In the genomic region with DNA sequence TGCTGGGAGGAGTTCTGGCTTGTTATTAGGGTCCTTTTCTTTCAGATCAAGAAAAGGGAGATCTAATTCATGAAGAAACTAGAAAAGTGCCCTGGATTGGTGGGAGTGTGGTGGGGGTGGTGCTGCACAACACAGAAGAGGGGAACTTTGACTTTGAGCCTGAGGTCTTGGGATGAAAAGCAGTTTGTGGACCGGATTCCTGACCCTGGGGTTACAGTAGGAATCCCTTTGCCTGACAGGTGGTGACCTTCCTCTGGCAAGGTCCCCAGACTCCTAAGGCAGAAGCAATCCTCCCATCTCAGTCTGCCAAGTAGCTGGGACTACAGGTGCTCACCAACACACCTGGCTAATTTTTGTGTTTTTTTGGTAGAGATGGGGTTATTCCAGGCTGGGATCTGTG, we compare ENCODE assay signal across 1 cellular context.
A peak's percentile ranks its signal among the peaks of the same experiment; 100 is the strongest.
TF ChIP-seq lines count a peak whose summit lies in the region.

No MANE protein-coding gene starts in this region.

TF ChIP-seq in HepG2, 621 proteins besides CTCF, POLR2A, EP300 and RAD21 (continued from another document and continues in another):
- TF ChIP-seq ZBTB40 (IDR thresholded peaks at IDR 0.05), result no peak
- TF ChIP-seq ZBTB40 (CRISPR knock-in tag; IDR thresholded peaks at IDR 0.05), result no peak
- TF ChIP-seq ZNF589 (CRISPR knock-in tag; conservative IDR thresholded peaks at IDR 0.05), result no peak
- peak; percentile 67 for TF ChIP-seq HDAC2 (CRISPR knock-in tag; IDR thresholded peaks at IDR 0.05)
- 0 out of 2 replicates have a peak, but pooled peaks have one; percentile 25 for TF ChIP-seq ERF (CRISPR knock-in tag; IDR thresholded peaks at IDR 0.05)
- TF ChIP-seq ZBTB38 (CRISPR knock-in tag; IDR thresholded peaks at IDR 0.05), result 0 out of 2 replicates have a peak, but pooled peaks have one; percentile 51
- peak; percentile 95 for TF ChIP-seq ESRRA (CRISPR knock-in tag; IDR thresholded peaks at IDR 0.05; ENCODE audit: low read depth)
- TF ChIP-seq THAP11 (CRISPR knock-in tag; IDR thresholded peaks at IDR 0.05), result peak; percentile 26; the same call in 1 of the 2 replicates
- peak; percentile 44 for TF ChIP-seq ZEB1 (IDR thresholded peaks at IDR 0.05; ENCODE audit: insufficient replicate concordance, low read depth)
- peak; percentile 20; the same call in 1 of the 2 replicates for TF ChIP-seq ZNF574 (CRISPR knock-in tag; IDR thresholded peaks at IDR 0.05)
- peak; percentile 84 for TF ChIP-seq PAXIP1 (CRISPR knock-in tag; conservative IDR thresholded peaks at IDR 0.05)
- TF ChIP-seq HOXA3 (CRISPR knock-in tag; IDR thresholded peaks at IDR 0.05), result peak; percentile 64; the same call in 1 of the 2 replicates
- TF ChIP-seq KLF9 (CRISPR knock-in tag; IDR thresholded peaks at IDR 0.05; ENCODE audit: low read depth), result no peak
- no peak for TF ChIP-seq ZHX2 (IDR thresholded peaks at IDR 0.05; ENCODE audit: low read depth)
- TF ChIP-seq ZHX2 (CRISPR knock-in tag; IDR thresholded peaks at IDR 0.05; ENCODE audit: borderline replicate concordance), result no peak
- TF ChIP-seq ASH2L (IDR thresholded peaks at IDR 0.05; ENCODE audit: insufficient read length, low read depth, low read length), result peak; percentile 19
- peak; percentile 49 for TF ChIP-seq TCF7 (IDR thresholded peaks at IDR 0.05; ENCODE audit: low read depth)
- TF ChIP-seq BRD4 (CRISPR knock-in tag; IDR thresholded peaks at IDR 0.05), result no peak
- TF ChIP-seq MXD3 (CRISPR knock-in tag; IDR thresholded peaks at IDR 0.05), result no peak
- TF ChIP-seq ZSCAN9 (CRISPR knock-in tag; IDR thresholded peaks at IDR 0.05; ENCODE audit: borderline replicate concordance), result no peak
- peak; percentile 66 for TF ChIP-seq KDM6A (CRISPR knock-in tag; IDR thresholded peaks at IDR 0.05; ENCODE audit: low read depth)
- 0 out of 2 replicates have a peak, but pooled peaks have one; percentile 29 for TF ChIP-seq DRAP1 (CRISPR knock-in tag; IDR thresholded peaks at IDR 0.05)
- TF ChIP-seq ZNF414 (CRISPR knock-in tag; IDR thresholded peaks at IDR 0.05), result 0 out of 2 replicates have a peak, but pooled peaks have one; percentile 35
- TF ChIP-seq ZNF710 (CRISPR knock-in tag; IDR thresholded peaks at IDR 0.05; ENCODE audit: borderline replicate concordance), result peak; percentile 17; the same call in 1 of the 2 replicates
- 0 out of 2 replicates have a peak, but pooled peaks have one; percentile 28 for TF ChIP-seq AKAP8 (CRISPR knock-in tag; IDR thresholded peaks at IDR 0.05)
